Comparison of ENCODE assay signal across 1 cellular context in the genomic region with DNA sequence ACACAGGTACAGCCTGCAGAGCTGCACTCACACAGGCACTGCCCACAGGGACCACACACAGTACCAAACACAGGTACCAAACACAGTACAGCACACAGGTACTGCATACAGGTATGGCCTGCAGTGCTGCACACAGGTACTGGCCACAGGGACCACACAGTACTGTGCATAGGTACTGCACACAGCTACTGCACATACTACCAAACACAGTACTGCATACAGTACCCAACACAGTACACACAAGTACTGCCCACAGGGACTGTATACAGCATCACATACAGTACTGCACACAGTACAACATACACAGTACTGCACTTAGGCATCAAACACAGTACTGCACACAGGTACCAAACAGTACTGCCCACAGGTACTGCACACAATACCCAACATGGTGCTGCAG.
TF ChIP-seq lines count a peak whose summit lies in the region.

No MANE protein-coding gene starts in this region.

TF ChIP-seq in GM12878, 131 proteins besides CTCF, POLR2A, EP300 and RAD21 (continued from another document):
- TF ChIP-seq, protein P1, sequence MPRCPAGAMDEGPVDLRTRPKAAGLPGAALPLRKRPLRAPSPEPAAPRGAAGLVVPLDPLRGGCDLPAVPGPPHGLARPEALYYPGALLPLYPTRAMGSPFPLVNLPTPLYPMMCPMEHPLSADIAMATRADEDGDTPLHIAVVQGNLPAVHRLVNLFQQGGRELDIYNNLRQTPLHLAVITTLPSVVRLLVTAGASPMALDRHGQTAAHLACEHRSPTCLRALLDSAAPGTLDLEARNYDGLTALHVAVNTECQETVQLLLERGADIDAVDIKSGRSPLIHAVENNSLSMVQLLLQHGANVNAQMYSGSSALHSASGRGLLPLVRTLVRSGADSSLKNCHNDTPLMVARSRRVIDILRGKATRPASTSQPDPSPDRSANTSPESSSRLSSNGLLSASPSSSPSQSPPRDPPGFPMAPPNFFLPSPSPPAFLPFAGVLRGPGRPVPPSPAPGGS (IDR thresholded peaks at IDR 0.05; ENCODE audit: borderline replicate concordance, insufficient read depth, low read depth, low read length, poor library complexity, severe bottlenecking) = no peak
- TF ChIP-seq, protein P2, sequence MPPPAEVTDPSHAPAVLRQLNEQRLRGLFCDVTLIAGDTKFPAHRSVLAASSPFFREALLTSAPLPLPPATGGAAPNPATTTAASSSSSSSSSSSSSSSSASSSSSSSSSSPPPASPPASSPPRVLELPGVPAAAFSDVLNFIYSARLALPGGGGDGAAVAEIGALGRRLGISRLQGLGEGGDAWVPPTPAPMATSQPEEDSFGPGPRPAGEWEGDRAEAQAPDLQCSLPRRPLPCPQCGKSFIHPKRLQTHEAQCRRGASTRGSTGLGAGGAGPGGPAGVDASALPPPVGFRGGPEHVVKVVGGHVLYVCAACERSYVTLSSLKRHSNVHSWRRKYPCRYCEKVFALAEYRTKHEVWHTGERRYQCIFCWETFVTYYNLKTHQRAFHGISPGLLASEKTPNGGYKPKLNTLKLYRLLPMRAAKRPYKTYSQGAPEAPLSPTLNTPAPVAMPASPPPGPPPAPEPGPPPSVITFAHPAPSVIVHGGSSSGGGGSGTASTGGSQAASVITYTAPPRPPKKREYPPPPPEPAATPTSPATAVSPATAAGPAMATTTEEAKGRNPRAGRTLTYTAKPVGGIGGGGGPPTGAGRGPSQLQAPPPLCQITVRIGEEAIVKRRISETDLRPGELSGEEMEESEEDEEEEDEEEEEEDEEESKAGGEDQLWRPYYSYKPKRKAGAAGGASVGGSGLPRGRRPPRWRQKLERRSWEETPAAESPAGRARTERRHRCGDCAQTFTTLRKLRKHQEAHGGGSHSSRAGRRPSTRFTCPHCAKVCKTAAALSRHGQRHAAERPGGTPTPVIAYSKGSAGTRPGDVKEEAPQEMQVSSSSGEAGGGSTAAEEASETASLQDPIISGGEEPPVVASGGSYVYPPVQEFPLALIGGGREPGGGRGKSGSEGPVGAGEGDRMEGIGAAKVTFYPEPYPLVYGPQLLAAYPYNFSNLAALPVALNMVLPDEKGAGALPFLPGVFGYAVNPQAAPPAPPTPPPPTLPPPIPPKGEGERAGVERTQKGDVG (CRISPR knock-in tag; IDR thresholded peaks at IDR 0.05) = no peak
- TF ChIP-seq MEF2B (IDR thresholded peaks at IDR 0.05; ENCODE audit: partially characterized antibody, poor library complexity, severe bottlenecking) (no peak), KAT2A (conservative IDR thresholded peaks at IDR 0.05; ENCODE audit: control insufficient read depth, low read depth, low read length) (no peak), SIN3A (IDR thresholded peaks at IDR 0.05; ENCODE audit: low read depth, low read length) (no peak), KDM1A (IDR thresholded peaks at IDR 0.05; ENCODE audit: borderline replicate concordance) (no peak), TAF1 (IDR thresholded peaks at IDR 0.05; ENCODE audit: borderline replicate concordance, low read depth, low read length) (no peak)
